2 cellular contexts compared by ENCODE assay signal in the genomic region with DNA sequence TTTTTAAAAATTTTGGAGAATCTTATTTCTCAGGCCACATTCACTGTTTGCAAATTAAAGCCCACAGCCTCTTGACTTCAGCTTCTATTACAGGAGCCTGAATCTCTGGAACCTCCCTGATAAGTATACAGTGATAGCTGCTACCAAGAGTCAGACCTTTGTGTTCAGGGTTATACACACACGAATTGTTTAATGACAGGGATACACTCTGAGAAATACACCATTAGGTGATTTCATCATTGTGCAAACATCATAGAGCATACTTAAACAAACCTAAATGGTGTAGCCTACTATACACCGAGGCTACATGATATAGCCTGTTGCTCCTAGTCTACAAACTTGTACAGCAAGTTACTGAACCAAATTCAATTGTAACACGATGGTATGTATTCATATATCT.
TF ChIP-seq lines count a peak whose summit lies in the region.

No MANE protein-coding gene starts in this region.

TF ChIP-seq in SK-N-SH, 30 proteins besides CTCF, POLR2A, EP300 and RAD21 (continued from another document):
- no peak for TF ChIP-seq PBX3 (IDR thresholded peaks at IDR 0.05)
- TF ChIP-seq, protein P1, sequence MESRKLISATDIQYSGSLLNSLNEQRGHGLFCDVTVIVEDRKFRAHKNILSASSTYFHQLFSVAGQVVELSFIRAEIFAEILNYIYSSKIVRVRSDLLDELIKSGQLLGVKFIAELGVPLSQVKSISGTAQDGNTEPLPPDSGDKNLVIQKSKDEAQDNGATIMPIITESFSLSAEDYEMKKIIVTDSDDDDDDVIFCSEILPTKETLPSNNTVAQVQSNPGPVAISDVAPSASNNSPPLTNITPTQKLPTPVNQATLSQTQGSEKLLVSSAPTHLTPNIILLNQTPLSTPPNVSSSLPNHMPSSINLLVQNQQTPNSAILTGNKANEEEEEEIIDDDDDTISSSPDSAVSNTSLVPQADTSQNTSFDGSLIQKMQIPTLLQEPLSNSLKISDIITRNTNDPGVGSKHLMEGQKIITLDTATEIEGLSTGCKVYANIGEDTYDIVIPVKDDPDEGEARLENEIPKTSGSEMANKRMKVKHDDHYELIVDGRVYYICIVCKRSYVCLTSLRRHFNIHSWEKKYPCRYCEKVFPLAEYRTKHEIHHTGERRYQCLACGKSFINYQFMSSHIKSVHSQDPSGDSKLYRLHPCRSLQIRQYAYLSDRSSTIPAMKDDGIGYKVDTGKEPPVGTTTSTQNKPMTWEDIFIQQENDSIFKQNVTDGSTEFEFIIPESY (IDR thresholded peaks at IDR 0.05; ENCODE audit: borderline replicate concordance, low read depth), result no peak
- TF ChIP-seq GATA2 (CRISPR knock-in tag; IDR thresholded peaks at IDR 0.05), result no peak

TF ChIP-seq in SK-N-SH treated with all-trans-retinoic acid at 6 μM for 48 hours, 23 proteins besides CTCF, POLR2A, EP300 and RAD21 (continued from another document):
- TF ChIP-seq, protein P2, sequence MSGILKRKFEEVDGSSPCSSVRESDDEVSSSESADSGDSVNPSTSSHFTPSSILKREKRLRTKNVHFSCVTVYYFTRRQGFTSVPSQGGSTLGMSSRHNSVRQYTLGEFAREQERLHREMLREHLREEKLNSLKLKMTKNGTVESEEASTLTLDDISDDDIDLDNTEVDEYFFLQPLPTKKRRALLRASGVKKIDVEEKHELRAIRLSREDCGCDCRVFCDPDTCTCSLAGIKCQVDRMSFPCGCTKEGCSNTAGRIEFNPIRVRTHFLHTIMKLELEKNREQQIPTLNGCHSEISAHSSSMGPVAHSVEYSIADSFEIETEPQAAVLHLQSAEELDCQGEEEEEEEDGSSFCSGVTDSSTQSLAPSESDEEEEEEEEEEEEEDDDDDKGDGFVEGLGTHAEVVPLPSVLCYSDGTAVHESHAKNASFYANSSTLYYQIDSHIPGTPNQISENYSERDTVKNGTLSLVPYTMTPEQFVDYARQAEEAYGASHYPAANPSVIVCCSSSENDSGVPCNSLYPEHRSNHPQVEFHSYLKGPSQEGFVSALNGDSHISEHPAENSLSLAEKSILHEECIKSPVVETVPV (CRISPR knock-in tag; IDR thresholded peaks at IDR 0.05), result no peak
